In genomic region chr2:120729410-120730052, GRCh38 we compare ENCODE assay signal across 13 cellular contexts. TPM values are rescaled to one million over a fixed set of nuclear protein-coding genes. Genes with fewer than 3 reads are reported as not detected.
DNase-seq lines count a peak whose midpoint lies in the region; ATAC-seq, FAIRE-seq and TF ChIP-seq lines count a peak whose summit lies in the region.
"Had no signal": no experiment of that assay in that cellular context is flagged by ENCODE, and none has a peak within 500 bp of the region (broad histone marks: within the 10 kb centered on the region; RNA-seq: fewer than 3 reads in every experiment).

No MANE protein-coding gene starts in this region.

- POLR2A ChIA-PET in BJ (lab: Charles Lee) (interaction anchor here (0.5 kb wide), 1 partner anchor 25 kb away, joined by 3 read pairs; no protein-coding TSS in a partner anchor), IMR-90 (lab: Charles Lee; ENCODE audit: unreplicated experiment) (no interaction called here)

- H2BK5ac ChIP-seq in IMR-90 (ENCODE audit: low read depth, low read length, poor library complexity, severe bottlenecking) = peak overlapping the region; percentile 66
- H2BK5ac ChIP-seq in mesenchymal stem cell (ENCODE audit: low read depth, low read length, poor library complexity, severe bottlenecking) = no peak overlapping the region

- H3K18ac ChIP-seq in IMR-90 (ENCODE audit: low read depth, low read length) (peak overlapping the region; percentile 37; the same call in 1 of the 2 replicates), mesenchymal stem cell (ENCODE audit: low read depth in 1 of 2, low read length in 2 of 2) (no peak overlapping the region)

- ATAC-seq in IMR-90 (ENCODE audit: low read depth) (peak; percentile 91), HG03457 (IDR thresholded peaks at IDR 0.05; ENCODE audit: unreplicated experiment) (no peak)
- ATAC-seq: activated CD8-positive, alpha-beta memory T cell treated with anti-CD3 and anti-CD28 coated beads, Interleukin-2, amount 10 ng/mL, durations not matched to agents 7 days and 5 days had no signal

- no peak for TF ChIP-seq POLR2A in IMR-90 (IDR thresholded peaks at IDR 0.05; ENCODE audit: low read depth, low read length)

- peak overlapping the region; percentile 22 for H3K56ac ChIP-seq in IMR-90 (ENCODE audit: extremely low read depth, insufficient read depth, low read length)

- TF ChIP-seq RAD21 in IMR-90 (IDR thresholded peaks at IDR 0.05; ENCODE audit: low read length) = no peak

- H3K36me3 ChIP-seq in BJ (ENCODE audit: control insufficient read depth, insufficient read depth, low read length) (no peaks in the 10 kb centered on the region), IMR-90 (ENCODE audit: control insufficient read depth, insufficient read depth, low read length) (no peaks in the 10 kb centered on the region), bronchial epithelial cell (ENCODE audit: control insufficient read depth, insufficient read depth, low read length) (no peaks in the 10 kb centered on the region), mesenchymal stem cell (ENCODE audit: control insufficient read depth in 1 of 2, insufficient read depth in 2 of 2, low read depth in 1 of 2, low read length in 2 of 2) (no peaks in the 10 kb centered on the region)
- H3K36me3 ChIP-seq: transverse colon had no signal

- peak overlapping the region; percentile 61 for H3K4ac ChIP-seq in IMR-90 (ENCODE audit: low read depth, low read length)
- no peak overlapping the region for H3K4ac ChIP-seq in mesenchymal stem cell (ENCODE audit: low read depth in 1 of 2, low read length in 2 of 2)

- H2BK15ac ChIP-seq in IMR-90 (ENCODE audit: low read depth, low read length) = peak overlapping the region; percentile 8; the same call in 2 of the 3 replicates
- H2BK15ac ChIP-seq in mesenchymal stem cell (ENCODE audit: low read depth, poor library complexity, severe bottlenecking) = no peak overlapping the region

- H3K27ac ChIP-seq in IMR-90 (ENCODE audit: insufficient read depth, low read length) (peak overlapping the region; percentile 13; the same call in 1 of the 2 replicates), mesenchymal stem cell (ENCODE audit: low read length, poor library complexity, severe bottlenecking) (no peak overlapping the region)
- H3K27ac ChIP-seq: transverse colon had no signal

- H4K20me1 ChIP-seq in IMR-90 (ENCODE audit: insufficient read depth, low read length) = no peaks in the 10 kb centered on the region

- peaks cover 10 to 21% of the 10 kb centered on the region in 2 experiments for H3K79me1 ChIP-seq in IMR-90 (ENCODE audit: low read depth in 1 of 2, low read length in 2 of 2)
- no peaks in the 10 kb centered on the region for H3K79me1 ChIP-seq in mesenchymal stem cell (replicated peaks; ENCODE audit: low read length, poor library complexity, severe bottlenecking)

- peak; percentile 61 for DNase-seq in BJ (ENCODE audit: low read depth)
- DNase-seq in IMR-90 = peak; percentile 88
- peak; percentile 70 for DNase-seq in bronchial epithelial cell (ENCODE audit: low read depth)
- peak; percentile 87 for DNase-seq in mesenchymal stem cell
- DNase-seq in KG1 (lab: John Stamatoyannopoulos, UW) = no peak
- no peak for DNase-seq in amygdala (lab: John Stamatoyannopoulos, UW)
- no peak for DNase-seq in KBM-7
- DNase-seq: activated CD8-positive, alpha-beta memory T cell treated with anti-CD3 and anti-CD28 coated beads, Interleukin-2, amount 10 ng/mL, durations not matched to agents 7 days and 5 days; effector CD8-positive, alpha-beta T cell; NCI-H1105; stimulated activated CD4-positive, alpha-beta T cell treated with anti-CD3 and anti-CD28 coated beads, Interleukin-1b, Interleukin-23, amount 100 ng/mL, for 48 hours; transverse colon had no signal

- FAIRE-seq in bronchial epithelial cell (lab: Jason Lieb, UNC) = no peak

- dilution Hi-C loops in IMR-90 (cut with HindIII; ENCODE audit: low sequenced_read_pairs, unreplicated experiment) = no loop called here

- H4K8ac ChIP-seq in IMR-90 (ENCODE audit: low read depth in 2 of 2, low read length in 2 of 2) = peak overlapping the region in 1 of 2 experiments; percentile 74; a peak in 2 of 4 replicates
- no peak overlapping the region for H4K8ac ChIP-seq in mesenchymal stem cell (ENCODE audit: low read length)

- no peaks in the 10 kb centered on the region for H3K27me3 ChIP-seq in BJ (ENCODE audit: control insufficient read depth, insufficient read depth, low read length)
- H3K27me3 ChIP-seq in IMR-90 (ENCODE audit: control insufficient read depth, insufficient read depth, low read length) = no peaks in the 10 kb centered on the region
- peaks cover 6% of the 10 kb centered on the region for H3K27me3 ChIP-seq in bronchial epithelial cell (ENCODE audit: control insufficient read depth, insufficient read depth, low read length)
- no peaks in the 10 kb centered on the region for H3K27me3 ChIP-seq in mesenchymal stem cell (ENCODE audit: control insufficient read depth in 1 of 2, insufficient read depth in 1 of 2, low read length in 2 of 2)

- H3K4me3 ChIP-seq in BJ (ENCODE audit: low read depth, low read length) = no peak overlapping the region
- H3K4me3 ChIP-seq in IMR-90 (ENCODE audit: insufficient read depth, low read depth, low read length) = no peak overlapping the region
- H3K4me3 ChIP-seq in bronchial epithelial cell (ENCODE audit: low read depth, low read length) = no peak overlapping the region
- peak overlapping the region in 1 of 2 experiments; percentile 51 for H3K4me3 ChIP-seq in mesenchymal stem cell (ENCODE audit: insufficient read depth in 1 of 2, low read depth in 1 of 2, low read length in 2 of 2)
- H3K4me3 ChIP-seq: transverse colon had no signal

- no peak overlapping the region for H2BK12ac ChIP-seq in mesenchymal stem cell (ENCODE audit: low read length in 2 of 2)

- H3K23ac ChIP-seq in IMR-90 (ENCODE audit: low read depth, low read length) (peak overlapping the region; percentile 66; the same call in 1 of the 2 replicates), mesenchymal stem cell (ENCODE audit: low read length in 2 of 2) (no peak overlapping the region)

- WGBS in IMR-90 (ENCODE audit: extremely low coverage in 2 of 2, insufficient read length in 1 of 2), 2 experiments = no CpG with 5 or more reads among the region's 7 CpGs
- WGBS in mesenchymal stem cell = 24% methylated on average over 7 of the region's 7 CpGs

- H3K9me3 ChIP-seq in IMR-90 (ENCODE audit: control insufficient read depth, insufficient read depth, low read length) (peaks cover 3% of the 10 kb centered on the region), mesenchymal stem cell (ENCODE audit: control insufficient read depth, low read length) (peaks cover 14% of the 10 kb centered on the region)
- H3K9me3 ChIP-seq: transverse colon had no signal

- peak overlapping the region; percentile 87 for H2BK120ac ChIP-seq in IMR-90 (ENCODE audit: low read depth, low read length)
- no peak overlapping the region for H2BK120ac ChIP-seq in mesenchymal stem cell (ENCODE audit: low read depth, low read length)

- H3K4me2 ChIP-seq in IMR-90 (ENCODE audit: low read depth, low read length) = peak overlapping the region; percentile 66
- no peak overlapping the region for H3K4me2 ChIP-seq in mesenchymal stem cell (ENCODE audit: low read length, poor library complexity, severe bottlenecking)

- TF ChIP-seq CTCF in BJ (IDR thresholded peaks at IDR 0.05; ENCODE audit: insufficient read depth, low read depth, low read length) = no peak
- no peak for TF ChIP-seq CTCF in IMR-90 (conservative IDR thresholded peaks at IDR 0.05; ENCODE audit: low read depth, low read length)
- TF ChIP-seq CTCF in bronchial epithelial cell (IDR thresholded peaks at IDR 0.05; ENCODE audit: insufficient read depth, low read length, severe bottlenecking) = no peak

- BruUV-seq in IMR-90 (replicated peaks; lab: Mats Ljungman, UMichigan) = no TSS peak

- CTCF ChIA-PET in BJ (lab: Yijun Ruan, JAX) (no interaction called here), IMR-90 (lab: Yijun Ruan, JAX) (no interaction called here)

- H2AK5ac ChIP-seq in IMR-90 (ENCODE audit: low read depth, low read length) = no peak overlapping the region
- no peak overlapping the region for H2AK5ac ChIP-seq in mesenchymal stem cell (ENCODE audit: low read length, severe bottlenecking)

- H4K91ac ChIP-seq in IMR-90 (ENCODE audit: insufficient read depth, low read depth, low read length) (peak overlapping the region; percentile 64), mesenchymal stem cell (ENCODE audit: low read length) (no peak overlapping the region)

- H3K14ac ChIP-seq in IMR-90 (replicated peaks; ENCODE audit: low read depth, low read length) (peak overlapping the region; percentile 53; the same call in 1 of the 2 replicates), mesenchymal stem cell (ENCODE audit: low read length in 2 of 2) (no peak overlapping the region)

- intact Hi-C loops in IMR-90 (cut with micrococcal nuclease) = no loop called here

- H3K4me1 ChIP-seq in IMR-90 (ENCODE audit: control insufficient read depth, insufficient read depth, low read length) = peaks cover 19% of the 10 kb centered on the region
- peaks cover 2% of the 10 kb centered on the region for H3K4me1 ChIP-seq in mesenchymal stem cell (ENCODE audit: control insufficient read depth, insufficient read depth, low read depth, low read length)
- H3K4me1 ChIP-seq: transverse colon had no signal

- H2AFZ ChIP-seq in IMR-90 (replicated peaks; ENCODE audit: low read length, poor library complexity) (peak overlapping the region; percentile 74), mesenchymal stem cell (ENCODE audit: low read depth, low read length) (no peak overlapping the region)

- H2BK20ac ChIP-seq in IMR-90 (ENCODE audit: low read depth, low read length) = peak overlapping the region; percentile 79

- H3K9me1 ChIP-seq in IMR-90 (ENCODE audit: insufficient read depth, low read length) = peaks cover 14% of the 10 kb centered on the region

- in situ Hi-C loops in IMR-90 (cut with MboI; ENCODE audit: low sequenced_read_pairs) = loop anchor here (10.0 kb wide), 1 partner anchor 85 kb away; no protein-coding TSS in a partner anchor
- in situ Hi-C loops in KBM-7 (cut with MboI; ENCODE audit: low pct_unique_long_range_greater_than_20kb, low sequenced_read_pairs) = no loop called here

- H4K5ac ChIP-seq in IMR-90 (ENCODE audit: low read depth, low read length) = peak overlapping the region; percentile 31; the same call in 1 of the 2 replicates

- H2AK9ac ChIP-seq in IMR-90 (replicated peaks; ENCODE audit: low read depth, low read length, poor library complexity) = no peak overlapping the region

- H3K9ac ChIP-seq in IMR-90 (ENCODE audit: low read depth, low read length) (no peak overlapping the region; the same call in 1 of the 2 replicates), mesenchymal stem cell (ENCODE audit: low read length) (peak overlapping the region; percentile 56)

TF ChIP-seq in IMR-90, 13 proteins besides CTCF, POLR2A, EP300 and RAD21 (continues in another document):
- TF ChIP-seq NFE2L2 (IDR thresholded peaks at IDR 0.05; ENCODE audit: low read depth, low read length) = no peak

RNA-seq across cellular contexts. Expression of gene GLI2, which starts 6.1 kb away (rescaled TPM):
- polyA plus RNA-seq in BJ (2011; rRNA removed) (5.1 and 8.1 TPM in 2 replicates), IMR-90 (2012; rRNA removed) (26.0 and 31.5 TPM in 2 replicates)
- 5.9 and 8.5 TPM in 2 replicates for polyA minus RNA-seq in BJ (2011; rRNA and poly(A)+ RNA removed)
- total RNA-seq in IMR-90 (2012; rRNA removed) (3.8 and 4.7 TPM in 2 replicates), bronchial epithelial cell (under 0.01 and 0.26 TPM in 2 replicates)
- 7.6 and 16.7 TPM in 2 replicates for polyA plus RNA-seq in IMR-90 (2012; cell fraction: cytosol; rRNA removed)
- 57.0 and 124 TPM in 2 replicates for polyA plus RNA-seq in IMR-90 (2012; cell fraction: nucleus; rRNA removed; ENCODE audit: low replicate concordance)
- 28.9 TPM for polyA plus RNA-seq in mesenchymal stem cell (2013, experiment 1 of 2)
- 29.5 TPM for polyA plus RNA-seq in mesenchymal stem cell (2013, experiment 2 of 2)

Comparison
In these comparisons a context has a peak if more than half of its experiments do, and no peak if none do; other contexts are left out.
1. DNase-seq: peak in BJ (single experiment), IMR-90 (single experiment), bronchial epithelial cell (single experiment) and mesenchymal stem cell (single experiment); none in KG1 (single experiment), amygdala (0 of 56) and KBM-7 (single experiment).